In genomic region chr12:99714921-99715320, GRCh38 we compare ENCODE assay signal across 3 cellular contexts.
DNase-seq lines count a peak whose midpoint lies in the region; ATAC-seq and TF ChIP-seq lines count a peak whose summit lies in the region.
"Not testable (repeated sequence)": the region's sequence is repeated elsewhere in the genome, so short reads cannot be mapped to it uniquely, and the experiment has no call there.

No MANE protein-coding gene starts in this region.

- not testable (repeated sequence) for H3K27me3 ChIP-seq in SJSA1 (replicated peaks)

- H3K36me3 ChIP-seq in SJSA1: peaks cover 36% of the 10 kb centered on the region

- H3K9me3 ChIP-seq in SJSA1 (replicated peaks): peaks cover 17% of the 10 kb centered on the region

- not testable (repeated sequence) for H3K4me3 Mint-ChIP-seq in neural crest cell

- not testable (repeated sequence) for TF ChIP-seq CTCF in neural crest cell (conservative IDR thresholded peaks at IDR 0.05)

- not testable (repeated sequence) for H3K36me3 Mint-ChIP-seq in neural crest cell (ENCODE audit: low read depth)

- ATAC-seq in left lobe of liver: peak; percentile 96

- not testable (repeated sequence) for H3K27me3 Mint-ChIP-seq in neural crest cell (ENCODE audit: low read depth)

- not testable (repeated sequence) for H3K4me3 ChIP-seq in SJSA1

- DNase-seq in SJSA1 (ENCODE audit: low read depth in 1 of 2, low spot score in 2 of 2) (peak; percentile 50 to 79), left lobe of liver (ENCODE audit: low spot score) (peak; percentile 53)
- DNase-seq in neural crest cell (ENCODE audit: low read depth, low spot score): not testable (repeated sequence)

- H3K9me3 Mint-ChIP-seq in neural crest cell: not testable (repeated sequence)

- not testable (repeated sequence) for H3K4me1 Mint-ChIP-seq in neural crest cell

- H3K27ac Mint-ChIP-seq in neural crest cell (ENCODE audit: unreplicated experiment): peak overlapping the region; percentile 88

- not testable (repeated sequence) for H3K27ac ChIP-seq in SJSA1

- H3K4me1 ChIP-seq in SJSA1 (replicated peaks): not testable (repeated sequence)
